Comparison of ENCODE assay signal across 19 cellular contexts in genomic region chr17:35791681-35792350, GRCh38. TPM values are rescaled to one million over a fixed set of nuclear protein-coding genes. Genes with fewer than 3 reads are reported as not detected.
DNase-seq lines count a peak whose midpoint lies in the region; ATAC-seq and TF ChIP-seq lines count a peak whose summit lies in the region.
"Had no signal": no experiment of that assay in that cellular context is flagged by ENCODE, and none has a peak within 500 bp of the region (broad histone marks: within the 10 kb centered on the region; RNA-seq: fewer than 3 reads in every experiment).

No MANE protein-coding gene starts in this region.

- H3K79me2 ChIP-seq in smooth muscle cell (ENCODE audit: low read depth) = peaks cover 34% of the 10 kb centered on the region

- H4K20me1 ChIP-seq in smooth muscle cell (ENCODE audit: low read depth) = no peaks in the 10 kb centered on the region

- H3K4me1 ChIP-seq in HEK293 (ENCODE audit: control insufficient read depth, insufficient read depth, low read length) (no peaks in the 10 kb centered on the region), smooth muscle cell (ENCODE audit: low read depth) (peaks cover 13% of the 10 kb centered on the region)

- ATAC-seq in HG03039 (IDR thresholded peaks at IDR 0.05; ENCODE audit: unreplicated experiment) = no peak
- ATAC-seq: A549, GM23338 had no signal

- H3K27ac ChIP-seq in HEK293 (ENCODE audit: extremely low read depth, low read depth, low read length) (no peak overlapping the region), smooth muscle cell (ENCODE audit: low read depth) (no peak overlapping the region)
- H3K27ac ChIP-seq: PC-9 had no signal

- DNase-seq in ecto neural progenitor cell (ENCODE audit: low spot score) (peak; percentile 44), islet precursor cell (peak; percentile 51), smooth muscle cell (lab: John Stamatoyannopoulos, UW; ENCODE audit: unreplicated experiment) (no peak), NCI-H774 (lab: John Stamatoyannopoulos, UW) (no peak), AG08396 (ENCODE audit: low spot score) (no peak), T1000 (lab: John Stamatoyannopoulos, UW) (no peak)
- DNase-seq: C1 segment of cervical spinal cord, DMS 273 treated with DMSO at 0.1 percent for 48 hours, GF-D8, KBM-7, NCI-H1436 treated with DMSO at 0.1 percent for 48 hours, NCI-H2081, PC-9 had no signal

- TF ChIP-seq CTCF in HEK293 (tag by site-specific recombination; IDR thresholded peaks at IDR 0.05) = no peak
- TF ChIP-seq CTCF in smooth muscle cell (IDR thresholded peaks at IDR 0.05; ENCODE audit: borderline replicate concordance, insufficient read depth, poor library complexity, severe bottlenecking) = no peak

- H3F3A ChIP-seq in smooth muscle cell (ENCODE audit: low read depth) = peaks cover 42% of the 10 kb centered on the region

- 58% methylated on average over 9 of the region's 9 CpGs for WGBS in smooth muscle cell (ENCODE audit: low lambda C conversion rate)

- CTCF ChIA-PET in HEK293 (lab: Yijun Ruan, JAX) = interaction anchor here (1.0 to 10.2 kb wide), 4 partner anchors 10 to 27 kb away, joined by 3 to 104 read pairs (median 4); partner anchors contain the start of gene TAF15

- H3K27me3 ChIP-seq in smooth muscle cell (ENCODE audit: low read depth) = no peaks in the 10 kb centered on the region

- H3K9me3 ChIP-seq in HEK293 (ENCODE audit: control insufficient read depth, insufficient read depth, low read depth, low read length) = no peaks in the 10 kb centered on the region
- H3K9me3 ChIP-seq in smooth muscle cell (replicated peaks; ENCODE audit: low read depth) = no peaks in the 10 kb centered on the region
- H3K9me3 ChIP-seq: A549 had no signal

- H3K9ac ChIP-seq in smooth muscle cell (ENCODE audit: low read depth) = no peak overlapping the region

- POLR2A ChIA-PET in HEK293 (lab: Yijun Ruan, JAX) = interaction anchor here (0.5 to 1.8 kb wide), 3 partner anchors 17 to 28 kb away, joined by 3 to 5 read pairs (median 4); partner anchors contain the start of gene TAF15

- H2AFZ ChIP-seq in smooth muscle cell (ENCODE audit: low read depth) = no peak overlapping the region
- H2AFZ ChIP-seq: GM23338, PC-9 had no signal

- no peaks in the 10 kb centered on the region for H3K36me3 ChIP-seq in HEK293 (ENCODE audit: control insufficient read depth in 2 of 2, insufficient read depth in 1 of 2, low read length in 2 of 2)
- no peaks in the 10 kb centered on the region for H3K36me3 ChIP-seq in smooth muscle cell (ENCODE audit: low read depth)

- H3K4me3 ChIP-seq in HEK293 (ENCODE audit: low read depth, low read length) = no peak overlapping the region
- no peak overlapping the region for H3K4me3 ChIP-seq in smooth muscle cell
- H3K4me3 ChIP-seq: A549, GM23338, PC-9 had no signal

- H3K4me2 ChIP-seq in smooth muscle cell = peak overlapping the region; percentile 93
- H3K4me2 ChIP-seq: A549, GM23338, PC-9 had no signal

TF ChIP-seq in HEK293, 187 proteins besides CTCF, POLR2A, EP300 and RAD21:
- TF ChIP-seq ZIC2 (tag by site-specific recombination; IDR thresholded peaks at IDR 0.05) (0 out of 2 replicates have a peak, but pooled peaks have one; percentile 17), TSHZ1 (tag by site-specific recombination; IDR thresholded peaks at IDR 0.05; ENCODE audit: borderline replicate concordance) (no peak)

RNA-seq across cellular contexts. Expression of gene MMP28, which starts 3.6 kb away (rescaled TPM):
- 38.0 and 50.0 TPM in 2 replicates for total RNA-seq in smooth muscle cell
- 25.7 and 51.4 TPM in 2 replicates for polyA plus RNA-seq in smooth muscle cell
- total RNA-seq: GM23338 had no signal
- polyA plus RNA-seq: GM23338 had no signal

RNA-seq across cellular contexts. Expression of gene TAF15, which starts 17.5 kb away (rescaled TPM):
- 25.5 and 33.3 TPM in 2 replicates for total RNA-seq in smooth muscle cell
- 4.2 and 8.1 TPM in 2 replicates for polyA plus RNA-seq in smooth muscle cell

RNA-seq across cellular contexts. Expression of gene C17orf50, which starts 31.1 kb away (rescaled TPM):
- total RNA-seq in smooth muscle cell = not detected in 2 replicates
- 0.33 TPM in 1 of 2 replicates, not detected in the other for polyA plus RNA-seq in smooth muscle cell
- total RNA-seq: Daoy, NCI-H460, PC-9 had no signal

RNA-seq across cellular contexts. Expression of gene GAS2L2, which starts 38.8 kb away (rescaled TPM):
- not detected in 2 replicates for total RNA-seq in smooth muscle cell
- not detected in 2 replicates for polyA plus RNA-seq in smooth muscle cell
- total RNA-seq: Daoy, GM23338, NCI-H460, PC-9 had no signal

Comparison
In these comparisons a context has a peak if more than half of its experiments do, and no peak if none do; other contexts are left out.
1. DNase-seq: peak in ecto neural progenitor cell (single experiment) and islet precursor cell (single experiment); none in smooth muscle cell (single experiment), NCI-H774 (single experiment), AG08396 (single experiment) and T1000 (single experiment).